ENCODE assay signal across 10 cellular contexts in genomic region chr9:133584559-133585476, GRCh38. TPM values are rescaled to one million over a fixed set of nuclear protein-coding genes. Genes with fewer than 3 reads are reported as not detected.
A peak's percentile ranks its signal among the peaks of the same experiment; 100 is the strongest.
DNase-seq lines count a peak whose midpoint lies in the region; ATAC-seq and FAIRE-seq lines count a peak whose summit lies in the region.
"Had no signal": no experiment of that assay in that cellular context is flagged by ENCODE, and none has a peak within 500 bp of the region (broad histone marks: within the 10 kb centered on the region; RNA-seq: fewer than 3 reads in every experiment).

No MANE protein-coding gene starts in this region.

- no peak for FAIRE-seq in GM19239 (lab: Jason Lieb, UNC)

- peak; percentile 87 for DNase-seq in COLO668 (lab: John Stamatoyannopoulos, UW; ENCODE audit: unreplicated experiment)
- peak; percentile 89 for DNase-seq in NCI-H1417 treated with DMSO at 0.1 percent for 48 hours (lab: John Stamatoyannopoulos, UW)
- DNase-seq in SHP77 treated with DMSO at 0.1 percent for 48 hours (lab: John Stamatoyannopoulos, UW) = peak; percentile 46
- DNase-seq in left lobe of liver (ENCODE audit: low spot score) = no peak
- DNase-seq in GM19239 (ENCODE audit: insufficient read length, low spot score) = no peak

- ATAC-seq in left lobe of liver (peak; percentile 6), HG03442 (IDR thresholded peaks at IDR 0.05; ENCODE audit: unreplicated experiment) (no peak), GM18870 (IDR thresholded peaks at IDR 0.05; ENCODE audit: unreplicated experiment) (no peak), HG02759 (IDR thresholded peaks at IDR 0.05; ENCODE audit: unreplicated experiment) (no peak)

RNA-seq across cellular contexts. Expression of gene FAM163B, which starts 24.4 kb away (rescaled TPM):
- total RNA-seq in left lobe of liver = 2.8 TPM
- total RNA-seq: osteocyte had no signal

RNA-seq across cellular contexts. Expression of gene ADAMTSL2, which starts 50.3 kb away (rescaled TPM):
- 18.0 TPM for total RNA-seq in left lobe of liver

RNA-seq across cellular contexts. Expression of gene DBH, which starts 51.3 kb away (rescaled TPM):
- 16.7 TPM for total RNA-seq in left lobe of liver
- total RNA-seq: cardiac muscle cell, osteocyte had no signal

Comparison
In these comparisons a context has a peak if more than half of its experiments do, and no peak if none do; other contexts are left out.
1. DNase-seq: peak in COLO668 (single experiment), NCI-H1417 treated with DMSO at 0.1 percent for 48 hours (single experiment) and SHP77 treated with DMSO at 0.1 percent for 48 hours (single experiment); none in left lobe of liver (single experiment) and GM19239 (single experiment).